ENCODE assay signal across 14 cellular contexts in the genomic region with DNA sequence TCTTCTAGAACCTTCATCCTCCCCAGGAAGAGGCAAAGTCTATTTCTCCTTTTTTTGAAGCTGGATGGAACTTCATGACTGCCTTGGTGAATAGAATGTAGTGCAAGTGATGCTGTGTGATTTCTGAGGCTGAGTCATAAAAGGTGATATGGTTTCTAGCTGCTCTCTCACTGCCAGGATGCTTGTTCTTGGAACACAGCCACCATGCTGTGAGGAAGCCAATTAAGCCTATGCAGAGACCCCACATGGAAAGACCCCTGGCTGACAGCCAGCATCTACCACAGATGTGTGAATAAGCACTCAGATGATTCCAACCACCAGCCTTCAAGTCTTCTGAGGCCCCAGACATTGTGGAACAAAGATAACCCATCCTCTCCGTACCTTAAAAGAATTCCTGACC. TPM values are rescaled to one million over a fixed set of nuclear protein-coding genes. Genes with fewer than 3 reads are reported as not detected.
A peak's percentile ranks its signal among the peaks of the same experiment; 100 is the strongest.
DNase-seq lines count a peak whose midpoint lies in the region; ATAC-seq and TF ChIP-seq lines count a peak whose summit lies in the region.
"Had no signal": no experiment of that assay in that cellular context is flagged by ENCODE, and none has a peak within 500 bp of the region (broad histone marks: within the 10 kb centered on the region; RNA-seq: fewer than 3 reads in every experiment).

No MANE protein-coding gene starts in this region.

- no peaks in the 10 kb centered on the region for H3K27me3 ChIP-seq in sigmoid colon
- H3K27me3 ChIP-seq: BLaER1 had no signal

- no peak overlapping the region for H3K27ac ChIP-seq in sigmoid colon
- H3K27ac ChIP-seq: BLaER1 had no signal

- peak; percentile 53 for DNase-seq in DMS 273 (lab: John Stamatoyannopoulos, UW; ENCODE audit: unreplicated experiment)
- peak; percentile 5 for DNase-seq in LHCN-M2 (ENCODE audit: low read depth)
- peak; percentile 29 for DNase-seq in NCI-H345 treated with DMSO at 0.1 percent for 48 hours (lab: John Stamatoyannopoulos, UW; ENCODE audit: unreplicated experiment)
- peak; percentile 17 for DNase-seq in fibroblast of pulmonary artery (ENCODE audit: low read depth)
- DNase-seq in sigmoid colon = no peak
- no peak for DNase-seq in activated CD4-positive, alpha-beta T cell treated with anti-CD3 and anti-CD28 coated beads, Interleukin-2, amount 50 U/mL, for 4 hours
- DNase-seq in superior temporal gyrus (ENCODE audit: extremely low spot score) = no peak
- DNase-seq: activated CD4-positive, alpha-beta T cell treated with anti-CD3 and anti-CD28 coated beads for 36 hours; GF-D8; H9; T-helper 1 cell had no signal

- no peaks in the 10 kb centered on the region for H3K9me3 ChIP-seq in sigmoid colon
- H3K9me3 ChIP-seq: BLaER1 had no signal

- TF ChIP-seq CTCF in fibroblast of pulmonary artery (IDR thresholded peaks at IDR 0.05; ENCODE audit: low read length, missing control alignments) = no peak
- TF ChIP-seq CTCF in sigmoid colon (IDR thresholded peaks at IDR 0.05) = no peak

- H3K4me1 ChIP-seq in sigmoid colon = no peaks in the 10 kb centered on the region
- H3K4me1 ChIP-seq: BLaER1 had no signal

- no peak for TF ChIP-seq POLR2A in sigmoid colon (IDR thresholded peaks at IDR 0.05)

- 89 to 100% methylated on average over 1 of the region's 1 CpG for WGBS in sigmoid colon, 2 donors

- H3K4me3 ChIP-seq in fibroblast of pulmonary artery (replicated peaks; ENCODE audit: low read depth, low read length) = no peak overlapping the region
- no peak overlapping the region for H3K4me3 ChIP-seq in sigmoid colon
- H3K4me3 ChIP-seq: BLaER1 had no signal

- H3K36me3 ChIP-seq in sigmoid colon = no peaks in the 10 kb centered on the region
- H3K36me3 ChIP-seq: BLaER1 had no signal

- no peak for ATAC-seq in HG03039 (IDR thresholded peaks at IDR 0.05; ENCODE audit: unreplicated experiment)
- ATAC-seq: activated CD4-positive, alpha-beta T cell treated with anti-CD3 and anti-CD28 coated beads for 36 hours; stimulated activated naive CD8-positive, alpha-beta T cell treated with anti-CD3 and anti-CD28 coated beads, Interleukin-15, amount 100 ng/mL, for 72 hours had no signal

- intact Hi-C loops in sigmoid colon (cut with DNase I) = no loop called here

- no peak for TF ChIP-seq EP300 in sigmoid colon (IDR thresholded peaks at IDR 0.05)

RNA-seq across cellular contexts. Expression of a gene that starts 57.0 kb away (rescaled TPM):
- total RNA-seq in LHCN-M2 (2014; rRNA removed) (3.0 and 4.1 TPM in 2 replicates), sigmoid colon (1 to 10 TPM; 2.2 to 6.4 (median 2.8) TPM)
- 2.2 TPM for polyA plus RNA-seq in LHCN-M2 (2012)
- polyA plus RNA-seq in sigmoid colon = 1 to 10 TPM in 1 of 3 donors, under 1 TPM in 1, not detected in 1; 0.52 to 2.4 TPM

Comparison
In these comparisons a context has a peak if more than half of its experiments do, and no peak if none do; other contexts are left out.
1. DNase-seq: peak in DMS 273 (single experiment), LHCN-M2 (single experiment), NCI-H345 treated with DMSO at 0.1 percent for 48 hours (single experiment) and fibroblast of pulmonary artery (single experiment); none in sigmoid colon (single experiment), activated CD4-positive, alpha-beta T cell treated with anti-CD3 and anti-CD28 coated beads, Interleukin-2, amount 50 U/mL, for 4 hours (0 of 2) and superior temporal gyrus (single experiment).